10 cellular contexts compared by ENCODE assay signal in the genomic region with DNA sequence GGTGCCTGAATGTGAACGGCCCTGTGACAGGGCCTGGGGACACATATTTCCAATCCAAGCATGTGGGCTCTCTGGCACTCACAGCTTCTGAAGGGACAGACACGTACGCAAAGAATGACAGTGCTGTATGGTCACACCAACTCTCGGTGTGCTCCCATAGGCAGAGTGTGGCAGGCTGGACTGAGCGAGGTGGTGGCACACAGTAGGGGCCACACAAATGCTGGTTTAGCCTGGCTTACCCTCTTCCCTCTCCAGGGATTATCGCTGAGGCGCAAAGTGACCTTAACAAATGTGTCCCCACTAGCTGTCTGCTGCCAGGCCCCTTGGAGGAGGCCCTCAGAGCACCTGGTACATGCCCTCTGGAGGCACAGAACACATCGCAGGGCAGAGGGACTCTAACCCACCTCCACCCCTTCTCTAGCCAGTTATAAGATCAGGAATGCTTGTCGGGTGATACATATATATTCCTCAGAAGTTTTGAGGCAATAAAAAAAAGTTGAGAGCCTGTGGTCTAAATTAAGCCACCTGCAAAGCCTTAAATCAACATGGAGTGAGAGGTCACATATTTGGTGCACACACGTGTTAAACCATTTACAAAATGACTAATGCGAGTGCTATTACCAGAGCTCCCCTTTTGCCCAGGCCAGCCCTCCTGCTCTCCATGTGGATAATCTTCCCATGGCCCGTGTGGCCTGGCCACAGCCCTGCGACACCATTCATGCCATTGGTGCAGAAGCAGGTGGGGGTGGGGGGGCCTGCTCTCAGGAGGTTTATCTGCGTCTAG.
DNase-seq lines count a peak whose midpoint lies in the region; ATAC-seq and TF ChIP-seq lines count a peak whose summit lies in the region.
"Had no signal": no experiment of that assay in that cellular context is flagged by ENCODE, and none has a peak within 500 bp of the region (broad histone marks: within the 10 kb centered on the region; RNA-seq: fewer than 3 reads in every experiment).

No MANE protein-coding gene starts in this region.

- peak overlapping the region; percentile 58 for H3K4me2 ChIP-seq in HCT116 (ENCODE audit: low read length)
- H3K4me2 ChIP-seq in SK-N-SH, result peak overlapping the region; percentile 10; the same call in 1 of the 2 replicates

- no peak for TF ChIP-seq CTCF in HCT116 (IDR thresholded peaks at IDR 0.05 in 2 of 3, conservative IDR thresholded peaks at IDR 0.05 in 1 of 3; ENCODE audit: borderline replicate concordance in 1 of 3, insufficient read depth in 1 of 3, low read depth in 2 of 3, low read length in 2 of 3)
- TF ChIP-seq CTCF in SK-N-SH (IDR thresholded peaks at IDR 0.05), result no peak
- no peak for TF ChIP-seq CTCF in fibroblast of villous mesenchyme (IDR thresholded peaks at IDR 0.05; ENCODE audit: insufficient read depth, low read depth, low read length)
- no peak for TF ChIP-seq CTCF in dorsolateral prefrontal cortex (IDR thresholded peaks at IDR 0.05 in 54 of 56, conservative IDR thresholded peaks at IDR 0.05 in 2 of 56; ENCODE audit: low read depth in 1 of 56, partially characterized antibody in 56 of 56)

- no peak overlapping the region for H2AFZ ChIP-seq in HCT116 (ENCODE audit: low read depth, low read length, poor library complexity, severe bottlenecking)
- H2AFZ ChIP-seq in SK-N-SH (ENCODE audit: low read depth), result no peak overlapping the region

- H3K4me3 ChIP-seq in HCT116 (replicated peaks in 1 of 2; ENCODE audit: low read depth in 1 of 2, low read length in 2 of 2), result 0 out of 4 replicates have a peak overlapping the region, but pooled peaks of 1 of the 2 experiments have one; percentile 2
- no peak overlapping the region for H3K4me3 ChIP-seq in SK-N-SH (ENCODE audit: low read depth in 2 of 2, low read length in 1 of 2)
- no peak overlapping the region for H3K4me3 ChIP-seq in fibroblast of villous mesenchyme (ENCODE audit: low read depth, low read length)
- H3K4me3 ChIP-seq in dorsolateral prefrontal cortex, result no peak overlapping the region

- no TSS peak for BruUV-seq in HCT116 (replicated peaks; lab: Mats Ljungman, UMichigan)

- DNase-seq in HCT116 (ENCODE audit: low read depth, low spot score) (peak; percentile 63), SK-N-SH (no peak), fibroblast of villous mesenchyme (ENCODE audit: low read depth) (peak; percentile 94), smooth muscle cell of the brain vasculature (ENCODE audit: low read depth, low spot score) (peak; percentile 47), dorsolateral prefrontal cortex (no peak), MV-4-11 (lab: John Stamatoyannopoulos, UW) (no peak)
- no peak for DNase-seq in stimulated activated CD4-positive, alpha-beta T cell treated with anti-CD3 and anti-CD28 coated beads, Interleukin-2, amount 100 ng/mL, for 24 hours
- DNase-seq: activated T-cell treated with anti-CD3 and anti-CD28 coated beads, Interleukin-2, amount 50 U/mL, for 72 hours; NCI-H1105 treated with DMSO at 0.1 percent for 48 hours; WERI-Rb-1 had no signal

- no peaks in the 10 kb centered on the region for H3F3A ChIP-seq in SK-N-SH (replicated peaks; ENCODE audit: insufficient read depth)

- TF ChIP-seq POLR2A in HCT116 (IDR thresholded peaks at IDR 0.05; ENCODE audit: borderline replicate concordance, extremely low read depth, insufficient read depth, insufficient read length), result no peak

- H3K4me1 ChIP-seq in HCT116 (ENCODE audit: control insufficient read depth in 1 of 2, insufficient read depth in 2 of 2, low read length in 2 of 2) (peaks cover 19% of the 10 kb centered on the region in 2 experiments), SK-N-SH (ENCODE audit: control insufficient read depth in 1 of 2, insufficient read depth in 2 of 2, low read depth in 1 of 2, low read length in 1 of 2) (no peaks in the 10 kb centered on the region; a peak in 1 of 4 replicates)

- peak; percentile 90 for ATAC-seq in HCT116
- ATAC-seq: activated T-cell treated with anti-CD3 and anti-CD28 coated beads, Interleukin-2, amount 50 U/mL, for 72 hours had no signal

- H3K9ac ChIP-seq in HCT116 (ENCODE audit: low read length), result no peak overlapping the region
- H3K9ac ChIP-seq in SK-N-SH, result no peak overlapping the region

- 21% methylated on average over 13 of the region's 14 CpGs for WGBS in SK-N-SH (ENCODE audit: low lambda C conversion rate)

- no peaks in the 10 kb centered on the region for H3K9me2 ChIP-seq in HCT116 (ENCODE audit: insufficient read depth)
- H3K9me2 ChIP-seq in SK-N-SH, result no peaks in the 10 kb centered on the region

- H3K27me3 ChIP-seq in HCT116 (ENCODE audit: insufficient read depth, low read length) (peaks cover 15% of the 10 kb centered on the region; the same call in 1 of the 2 replicates), SK-N-SH (ENCODE audit: insufficient read depth) (peaks cover 79% of the 10 kb centered on the region), dorsolateral prefrontal cortex (no peaks in the 10 kb centered on the region)

- RAD21 ChIA-PET in HCT116 (lab: Charles Lee; ENCODE audit: low non-redundant PET in 1 of 2, low total read pairs in 2 of 2, uncharacterized antibody in 2 of 2, unreplicated experiment in 2 of 2), result no interaction called here

- H3K36me3 ChIP-seq in HCT116 (ENCODE audit: control insufficient read depth in 1 of 2, insufficient read depth in 2 of 2, low read length in 2 of 2) (no peaks in the 10 kb centered on the region; a peak in 1 of 4 replicates), SK-N-SH (replicated peaks in 1 of 2; ENCODE audit: control insufficient read depth in 1 of 2, insufficient read depth in 2 of 2, low read length in 1 of 2) (no peaks in the 10 kb centered on the region)

- POLR2A ChIA-PET in HCT116 (lab: Charles Lee) (no interaction called here), SK-N-SH (lab: Yijun Ruan, JAX) (no interaction called here)

- H3K9me3 ChIP-seq in HCT116 (ENCODE audit: control insufficient read depth in 1 of 2, insufficient read depth in 1 of 2, low read depth in 1 of 2, low read length in 2 of 2), result no peaks in the 10 kb centered on the region
- no peaks in the 10 kb centered on the region for H3K9me3 ChIP-seq in SK-N-SH

- CTCF ChIA-PET in HCT116 (lab: Charles Lee) (no interaction called here), SK-N-SH (lab: Yijun Ruan, JAX) (interaction anchor here (0.7 to 1.0 kb wide), 2 partner anchors 17 to 41 kb away, joined by 3 read pairs; no protein-coding TSS in a partner anchor)

- TF ChIP-seq RAD21 in HCT116 (IDR thresholded peaks at IDR 0.05; ENCODE audit: low read depth), result no peak
- TF ChIP-seq RAD21 in SK-N-SH (IDR thresholded peaks at IDR 0.05; ENCODE audit: low read length), result no peak

- H3K27ac ChIP-seq in HCT116 (ENCODE audit: low read depth, low read length) (peak overlapping the region; percentile 2; the same call in 1 of the 2 replicates), SK-N-SH (ENCODE audit: low read depth in 2 of 2, low read length in 1 of 2) (no peak overlapping the region), dorsolateral prefrontal cortex (no peak overlapping the region)
- H3K27ac ChIP-seq: WERI-Rb-1 had no signal

- H4K20me1 ChIP-seq in HCT116 (ENCODE audit: insufficient read depth) (no peaks in the 10 kb centered on the region), SK-N-SH (ENCODE audit: insufficient read depth) (no peaks in the 10 kb centered on the region)

- intact Hi-C loops in HCT116 (cut with micrococcal nuclease), result no loop called here
- intact Hi-C loops in dorsolateral prefrontal cortex (cut with DNase I), result no loop called here

- no peak for TF ChIP-seq EP300 in SK-N-SH (IDR thresholded peaks at IDR 0.05; ENCODE audit: borderline replicate concordance in 1 of 2, low read depth in 1 of 2, low read length in 1 of 2)

- H3K79me2 ChIP-seq in HCT116 (ENCODE audit: insufficient read depth, low read length) (no peaks in the 10 kb centered on the region), SK-N-SH (ENCODE audit: insufficient read depth) (no peaks in the 10 kb centered on the region)

TF ChIP-seq in HCT116, 20 proteins besides CTCF, POLR2A, EP300 and RAD21 (continues in another document):
- TF ChIP-seq, protein P1, sequence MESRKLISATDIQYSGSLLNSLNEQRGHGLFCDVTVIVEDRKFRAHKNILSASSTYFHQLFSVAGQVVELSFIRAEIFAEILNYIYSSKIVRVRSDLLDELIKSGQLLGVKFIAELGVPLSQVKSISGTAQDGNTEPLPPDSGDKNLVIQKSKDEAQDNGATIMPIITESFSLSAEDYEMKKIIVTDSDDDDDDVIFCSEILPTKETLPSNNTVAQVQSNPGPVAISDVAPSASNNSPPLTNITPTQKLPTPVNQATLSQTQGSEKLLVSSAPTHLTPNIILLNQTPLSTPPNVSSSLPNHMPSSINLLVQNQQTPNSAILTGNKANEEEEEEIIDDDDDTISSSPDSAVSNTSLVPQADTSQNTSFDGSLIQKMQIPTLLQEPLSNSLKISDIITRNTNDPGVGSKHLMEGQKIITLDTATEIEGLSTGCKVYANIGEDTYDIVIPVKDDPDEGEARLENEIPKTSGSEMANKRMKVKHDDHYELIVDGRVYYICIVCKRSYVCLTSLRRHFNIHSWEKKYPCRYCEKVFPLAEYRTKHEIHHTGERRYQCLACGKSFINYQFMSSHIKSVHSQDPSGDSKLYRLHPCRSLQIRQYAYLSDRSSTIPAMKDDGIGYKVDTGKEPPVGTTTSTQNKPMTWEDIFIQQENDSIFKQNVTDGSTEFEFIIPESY (IDR thresholded peaks at IDR 0.05; ENCODE audit: extremely low read depth, insufficient replicate concordance, low read length), result no peak
- TF ChIP-seq ZNF274 (IDR thresholded peaks at IDR 0.05; ENCODE audit: low read depth, low read length), result no peak
- TF ChIP-seq FOSL1 (IDR thresholded peaks at IDR 0.05; ENCODE audit: low read depth), result peak; percentile 79
- TF ChIP-seq CBX3 (IDR thresholded peaks at IDR 0.05; ENCODE audit: low read depth), result peak; percentile 42; the same call in 1 of the 2 replicates

TF ChIP-seq in SK-N-SH, 30 proteins besides CTCF, POLR2A, EP300 and RAD21:
- no peak for TF ChIP-seq EZH2phosphoT487 (IDR thresholded peaks at IDR 0.05; ENCODE audit: borderline replicate concordance, low read depth)
- TF ChIP-seq TCF12 (IDR thresholded peaks at IDR 0.05), result peak; percentile 47
- TF ChIP-seq MXI1 (IDR thresholded peaks at IDR 0.05; ENCODE audit: low read depth, low read length), result no peak

Comparison
In these comparisons a context has a peak if more than half of its experiments do, and no peak if none do; other contexts are left out.
1. DNase-seq: peak in HCT116 (single experiment), fibroblast of villous mesenchyme (single experiment) and smooth muscle cell of the brain vasculature (single experiment); none in SK-N-SH (single experiment), dorsolateral prefrontal cortex (0 of 10), stimulated activated CD4-positive, alpha-beta T cell treated with anti-CD3 and anti-CD28 coated beads, Interleukin-2, amount 100 ng/mL, for 24 hours (0 of 2) and MV-4-11 (single experiment).
2. Of the 11 proteins assayed by ChIP-seq in both SK-N-SH and HCT116: peak only in SK-N-SH: none; only in HCT116: JUND, MAX, POLR2AphosphoS5 and SIN3A; in both: none; in neither: 7.